Comparison of ENCODE assay signal across 16 cellular contexts in genomic region chr6:35911871-35912653, GRCh38. TPM values are rescaled to one million over a fixed set of nuclear protein-coding genes. Genes with fewer than 3 reads are reported as not detected.
A peak's percentile ranks its signal among the peaks of the same experiment; 100 is the strongest.
DNase-seq lines count a peak whose midpoint lies in the region; TF ChIP-seq lines count a peak whose summit lies in the region.
"Had no signal": no experiment of that assay in that cellular context is flagged by ENCODE, and none has a peak within 500 bp of the region (broad histone marks: within the 10 kb centered on the region; RNA-seq: fewer than 3 reads in every experiment).

No MANE protein-coding gene starts in this region.

- no peak overlapping the region for H4K91ac ChIP-seq in trophoblast cell (ENCODE audit: low read depth, low read length)

- no peak overlapping the region for H2BK5ac ChIP-seq in trophoblast cell (ENCODE audit: low read depth, low read length, poor library complexity)

- POLR2A ChIA-PET in HEK293 (lab: Yijun Ruan, JAX): interaction anchor here (0.9 to 1.2 kb wide), 3 partner anchors 9 to 19 kb away, joined by 3 to 5 read pairs (median 3); no protein-coding TSS in a partner anchor
- POLR2A ChIA-PET in RWPE1 (lab: Yijun Ruan, JAX; ENCODE audit: low non-redundant PET): no interaction called here

- H3K18ac ChIP-seq in trophoblast cell (ENCODE audit: low read length): peak overlapping the region; percentile 75

- TF ChIP-seq CTCF in HEK293 (tag by site-specific recombination; IDR thresholded peaks at IDR 0.05): no peak
- TF ChIP-seq CTCF in epithelial cell of esophagus (IDR thresholded peaks at IDR 0.05; ENCODE audit: insufficient read depth, low read depth, low read length, missing control alignments): no peak
- TF ChIP-seq CTCF in RWPE1 (conservative IDR thresholded peaks at IDR 0.05; ENCODE audit: low read depth): no peak

- DNase-seq in RPMI7951 (ENCODE audit: low read depth): peak; percentile 7
- DNase-seq in epithelial cell of esophagus (ENCODE audit: low read depth): peak; percentile 17
- DNase-seq in trophoblast cell: no peak
- no peak for DNase-seq in RWPE1 (ENCODE audit: low spot score)
- no peak for DNase-seq in stimulated activated CD4-positive, alpha-beta T cell treated with anti-CD3 and anti-CD28 coated beads, Interleukin-15, amount 100 ng/mL, for 24 hours
- DNase-seq in activated naive CD4-positive, alpha-beta T cell treated with anti-CD3 and anti-CD28 coated beads, Interleukin-2, amount 50 U/mL, for 16 hours: no peak
- DNase-seq: activated CD4-positive, alpha-beta T cell treated with anti-CD3 and anti-CD28 coated beads for 36 hours; DMS79 treated with DMSO at 0.1 percent for 48 hours; glutamatergic neuron; NCI-H1436 treated with DMSO at 0.1 percent for 48 hours; NCI-H2171 treated with DMSO at 0.1 percent for 48 hours; stimulated activated CD4-positive, alpha-beta T cell treated with anti-CD3 and anti-CD28 coated beads, Interleukin-4, amount 100 ng/mL, for 24 hours; stomach; transverse colon had no signal

- H3K79me2 ChIP-seq in trophoblast cell (ENCODE audit: control insufficient read depth, insufficient read depth, low read length, poor library complexity): peaks cover 4% of the 10 kb centered on the region

- H2AK5ac ChIP-seq in trophoblast cell (ENCODE audit: low read length): no peak overlapping the region

- peaks cover 60 to 81% of the 10 kb centered on the region in 2 experiments for H3K36me3 ChIP-seq in HEK293 (ENCODE audit: control insufficient read depth in 2 of 2, insufficient read depth in 1 of 2, low read length in 2 of 2)
- H3K36me3 ChIP-seq in trophoblast cell (ENCODE audit: control insufficient read depth in 1 of 2, insufficient read depth in 2 of 2, low read length in 2 of 2): peaks cover 28 to 36% of the 10 kb centered on the region in 2 experiments

- CTCF ChIA-PET in HEK293 (lab: Yijun Ruan, JAX) (interaction anchor here (0.6 kb wide), 1 partner anchor 1815 kb away, joined by 7 read pairs; no protein-coding TSS in a partner anchor), RWPE1 (lab: Yijun Ruan, JAX) (no interaction called here)

- no peak overlapping the region for H3K9ac ChIP-seq in trophoblast cell (ENCODE audit: low read length)
- H3K9ac ChIP-seq: KMS-11 had no signal

- no peak overlapping the region for H3K27ac ChIP-seq in HEK293 (ENCODE audit: extremely low read depth, low read depth, low read length)
- no peak overlapping the region for H3K27ac ChIP-seq in trophoblast cell (ENCODE audit: low read depth, low read length)
- no peak overlapping the region for H3K27ac ChIP-seq in RWPE1
- H3K27ac ChIP-seq: KMS-11, stomach, transverse colon had no signal

- H4K8ac ChIP-seq in trophoblast cell (ENCODE audit: low read depth, low read length): no peak overlapping the region

- no peak overlapping the region for H2BK12ac ChIP-seq in trophoblast cell (ENCODE audit: low read length)

- no peak overlapping the region for H2AFZ ChIP-seq in trophoblast cell (ENCODE audit: insufficient read depth, low read length, poor library complexity)

- no peak overlapping the region for H3K4me2 ChIP-seq in trophoblast cell (ENCODE audit: low read length)
- H3K4me2 ChIP-seq: KMS-11 had no signal

- no peaks in the 10 kb centered on the region for H3K27me3 ChIP-seq in trophoblast cell (ENCODE audit: insufficient read depth, low read length)
- H3K27me3 ChIP-seq: stomach, transverse colon had no signal

- H3K9me3 ChIP-seq in HEK293 (ENCODE audit: control insufficient read depth, insufficient read depth, low read depth, low read length): no peaks in the 10 kb centered on the region
- peaks cover 9% of the 10 kb centered on the region for H3K9me3 ChIP-seq in trophoblast cell (ENCODE audit: insufficient read depth, low read depth, low read length)

- H3K14ac ChIP-seq in trophoblast cell (ENCODE audit: low read length): no peak overlapping the region

- no peak overlapping the region for H4K12ac ChIP-seq in trophoblast cell (ENCODE audit: low read depth, low read length)

- no CpG with 5 or more reads among the region's 8 CpGs for WGBS in trophoblast cell (ENCODE audit: extremely low coverage, insufficient coverage, insufficient read length)

- no peak overlapping the region for H3K23ac ChIP-seq in trophoblast cell (ENCODE audit: low read length)

- H3K79me1 ChIP-seq in trophoblast cell (ENCODE audit: low read length): no peaks in the 10 kb centered on the region

- H3K4me1 ChIP-seq in HEK293 (ENCODE audit: control insufficient read depth, insufficient read depth, low read length): peaks cover under 1% of the 10 kb centered on the region; the same call in 1 of the 2 replicates
- H3K4me1 ChIP-seq in trophoblast cell (ENCODE audit: control insufficient read depth in 1 of 2, insufficient read depth in 2 of 2, low read length in 2 of 2): no peaks in the 10 kb centered on the region

- peak overlapping the region; percentile 55 for H3K4ac ChIP-seq in trophoblast cell (ENCODE audit: low read depth, low read length)

- H3K4me3 ChIP-seq in HEK293 (ENCODE audit: low read depth, low read length) (no peak overlapping the region), epithelial cell of esophagus (ENCODE audit: low read length) (no peak overlapping the region), trophoblast cell (ENCODE audit: low read depth, low read length) (no peak overlapping the region)
- H3K4me3 ChIP-seq: stomach, transverse colon had no signal

- H2BK120ac ChIP-seq in trophoblast cell (ENCODE audit: insufficient read depth, low read length, poor library complexity): no peak overlapping the region

TF ChIP-seq in HEK293, 187 proteins besides CTCF, POLR2A, EP300 and RAD21:
- TF ChIP-seq ZNF394 (tag by site-specific recombination; IDR thresholded peaks at IDR 0.05; ENCODE audit: borderline replicate concordance): peak; percentile 36; the same call in 1 of the 2 replicates
- TF ChIP-seq ZFHX2 (tag by site-specific recombination; conservative IDR thresholded peaks at IDR 0.05): no peak

RNA-seq across cellular contexts. Expression of gene SRPK1, which starts 8.8 kb away (rescaled TPM):
- 62.6 and 64.4 TPM in 2 replicates for total RNA-seq in RPMI7951 (2014; rRNA removed; shearing (Covaris generic))
- 48.5 and 49.5 TPM in 2 replicates for polyA plus RNA-seq in trophoblast cell (2013)

Comparison
In these comparisons a context has a peak if more than half of its experiments do, and no peak if none do; other contexts are left out.
1. DNase-seq: peak in RPMI7951 (single experiment) and epithelial cell of esophagus (single experiment); none in trophoblast cell (0 of 2), RWPE1 (single experiment), stimulated activated CD4-positive, alpha-beta T cell treated with anti-CD3 and anti-CD28 coated beads, Interleukin-15, amount 100 ng/mL, for 24 hours (single experiment) and activated naive CD4-positive, alpha-beta T cell treated with anti-CD3 and anti-CD28 coated beads, Interleukin-2, amount 50 U/mL, for 16 hours (single experiment).